In genomic region chr1:203304919-203305808, GRCh38 we compare ENCODE assay signal across 1 cellular context.
A peak's percentile ranks its signal among the peaks of the same experiment; 100 is the strongest.
TF ChIP-seq lines count a peak whose summit lies in the region.

TSS of gene BTG2 (plus strand) at chr1:203305519. CDS start at chr1:203305607, 88 bp downstream.

TF ChIP-seq in SK-N-SH, 30 proteins besides CTCF, POLR2A, EP300 and RAD21 (continued from another document):
- TF ChIP-seq REST (IDR thresholded peaks at IDR 0.05; ENCODE audit: low read depth, low read length), result peak; percentile 59; the same call in 1 of the 2 replicates
- TF ChIP-seq PBX3 (IDR thresholded peaks at IDR 0.05), result 0 out of 2 replicates have a peak, but pooled peaks have one; percentile 2
- peak; percentile 13; the same call in 1 of the 2 replicates for TF ChIP-seq JUND (IDR thresholded peaks at IDR 0.05)
